Comparison of ENCODE assay signal across 1 cellular context in the genomic region with DNA sequence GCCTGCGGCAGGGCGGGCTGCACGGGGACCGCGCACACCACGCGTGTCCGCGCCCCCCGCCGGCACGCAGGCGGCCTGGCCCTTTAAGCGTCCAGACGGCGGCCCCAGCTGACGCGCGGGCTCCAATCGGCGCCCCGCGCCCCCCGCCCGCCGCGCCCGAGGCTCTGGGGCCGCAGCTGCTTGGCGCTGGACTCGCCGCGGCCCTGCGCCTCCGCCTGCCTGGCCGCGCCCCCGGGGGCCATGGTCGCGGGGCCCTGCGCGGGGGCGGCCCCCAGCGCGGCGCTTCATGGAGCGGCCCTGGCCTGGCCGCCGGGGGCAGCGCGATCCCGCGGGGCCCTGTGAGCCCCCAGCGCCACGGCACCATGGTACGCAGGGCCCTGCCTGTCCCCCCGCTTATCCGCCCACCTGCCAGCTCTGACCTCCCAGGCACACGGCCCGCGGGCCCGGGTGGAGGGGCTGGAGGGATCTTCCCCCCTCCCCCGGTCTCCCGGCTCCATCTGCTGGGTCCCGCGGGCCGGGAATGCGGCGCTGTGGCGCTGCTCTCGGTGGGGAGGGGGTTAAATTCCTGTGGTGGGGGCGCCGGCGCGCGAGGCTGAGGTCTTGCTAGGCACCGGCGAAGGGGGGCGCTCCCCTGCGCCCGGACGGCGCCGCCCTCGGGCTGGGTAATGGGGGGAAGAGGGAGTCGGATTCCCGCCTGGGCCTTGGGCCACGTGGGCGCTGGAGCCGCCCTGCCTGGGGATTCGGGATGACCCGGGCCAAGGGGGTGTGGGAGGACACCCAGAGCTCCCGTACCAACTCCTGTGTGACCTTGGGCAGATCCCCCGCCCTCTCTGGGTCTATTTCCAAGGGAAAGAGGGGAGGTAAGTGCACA.
TF ChIP-seq lines count a peak whose summit lies in the region.

No MANE protein-coding gene starts in this region.

TF ChIP-seq in HepG2, 621 proteins besides CTCF, POLR2A, EP300 and RAD21 (continued from another document and continues in another):
- TF ChIP-seq, protein P1, sequence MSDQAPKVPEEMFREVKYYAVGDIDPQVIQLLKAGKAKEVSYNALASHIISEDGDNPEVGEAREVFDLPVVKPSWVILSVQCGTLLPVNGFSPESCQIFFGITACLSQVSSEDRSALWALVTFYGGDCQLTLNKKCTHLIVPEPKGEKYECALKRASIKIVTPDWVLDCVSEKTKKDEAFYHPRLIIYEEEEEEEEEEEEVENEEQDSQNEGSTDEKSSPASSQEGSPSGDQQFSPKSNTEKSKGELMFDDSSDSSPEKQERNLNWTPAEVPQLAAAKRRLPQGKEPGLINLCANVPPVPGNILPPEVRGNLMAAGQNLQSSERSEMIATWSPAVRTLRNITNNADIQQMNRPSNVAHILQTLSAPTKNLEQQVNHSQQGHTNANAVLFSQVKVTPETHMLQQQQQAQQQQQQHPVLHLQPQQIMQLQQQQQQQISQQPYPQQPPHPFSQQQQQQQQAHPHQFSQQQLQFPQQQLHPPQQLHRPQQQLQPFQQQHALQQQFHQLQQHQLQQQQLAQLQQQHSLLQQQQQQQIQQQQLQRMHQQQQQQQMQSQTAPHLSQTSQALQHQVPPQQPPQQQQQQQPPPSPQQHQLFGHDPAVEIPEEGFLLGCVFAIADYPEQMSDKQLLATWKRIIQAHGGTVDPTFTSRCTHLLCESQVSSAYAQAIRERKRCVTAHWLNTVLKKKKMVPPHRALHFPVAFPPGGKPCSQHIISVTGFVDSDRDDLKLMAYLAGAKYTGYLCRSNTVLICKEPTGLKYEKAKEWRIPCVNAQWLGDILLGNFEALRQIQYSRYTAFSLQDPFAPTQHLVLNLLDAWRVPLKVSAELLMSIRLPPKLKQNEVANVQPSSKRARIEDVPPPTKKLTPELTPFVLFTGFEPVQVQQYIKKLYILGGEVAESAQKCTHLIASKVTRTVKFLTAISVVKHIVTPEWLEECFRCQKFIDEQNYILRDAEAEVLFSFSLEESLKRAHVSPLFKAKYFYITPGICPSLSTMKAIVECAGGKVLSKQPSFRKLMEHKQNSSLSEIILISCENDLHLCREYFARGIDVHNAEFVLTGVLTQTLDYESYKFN (CRISPR knock-in tag; conservative IDR thresholded peaks at IDR 0.05), result 0 out of 2 replicates have a peak, but pooled peaks have one; percentile 24
- TF ChIP-seq HNRNPUL1 (IDR thresholded peaks at IDR 0.05; ENCODE audit: low read depth, low read length) (no peak), ZNF530 (CRISPR knock-in tag; IDR thresholded peaks at IDR 0.05; ENCODE audit: low read depth) (no peak), MEF2D (CRISPR knock-in tag; IDR thresholded peaks at IDR 0.05) (peak; percentile 17; the same call in 1 of the 2 replicates), SAP130 (CRISPR knock-in tag; IDR thresholded peaks at IDR 0.05; ENCODE audit: low read depth) (peak; percentile 42; the same call in 1 of the 2 replicates), ZNF326 (CRISPR knock-in tag; IDR thresholded peaks at IDR 0.05; ENCODE audit: borderline replicate concordance) (no peak), ATF7 (IDR thresholded peaks at IDR 0.05) (no peak), ATF7 (CRISPR knock-in tag; IDR thresholded peaks at IDR 0.05) (0 out of 2 replicates have a peak, but pooled peaks have one; percentile 17), KDM1A (CRISPR knock-in tag; IDR thresholded peaks at IDR 0.05) (peak; percentile 43; the same call in 1 of the 2 replicates), ZNF598 (CRISPR knock-in tag; IDR thresholded peaks at IDR 0.05; ENCODE audit: borderline replicate concordance) (no peak), GFI1 (CRISPR knock-in tag; IDR thresholded peaks at IDR 0.05; ENCODE audit: borderline replicate concordance) (no peak), SOX13 (IDR thresholded peaks at IDR 0.05) (no peak), SOX13 (CRISPR knock-in tag; conservative IDR thresholded peaks at IDR 0.05 in 1 of 2, IDR thresholded peaks at IDR 0.05 in 1 of 2) (0 out of 4 replicates have a peak, but pooled peaks of 1 of the 2 experiments have one; percentile 13), NONO (IDR thresholded peaks at IDR 0.05) (no peak), NONO (CRISPR knock-in tag; conservative IDR thresholded peaks at IDR 0.05) (no peak), TAF15 (IDR thresholded peaks at IDR 0.05; ENCODE audit: low read depth, low read length, poor library complexity, severe bottlenecking) (peak; percentile 54), ZNF790 (CRISPR knock-in tag; IDR thresholded peaks at IDR 0.05; ENCODE audit: borderline replicate concordance) (peak; percentile 20; the same call in 1 of the 2 replicates), PCBP2 (optimal IDR thresholded peaks at IDR 0.05; ENCODE audit: low read depth, low read length, poor library complexity, severe bottlenecking) (no peak), NFKB2 (CRISPR knock-in tag; IDR thresholded peaks at IDR 0.05; ENCODE audit: borderline replicate concordance) (peak; percentile 62; the same call in 1 of the 2 replicates), KDM5B (CRISPR knock-in tag; IDR thresholded peaks at IDR 0.05; ENCODE audit: borderline replicate concordance) (peak; percentile 68; the same call in 1 of the 2 replicates), ZSCAN21 (CRISPR knock-in tag; IDR thresholded peaks at IDR 0.05; ENCODE audit: borderline replicate concordance) (0 out of 2 replicates have a peak, but pooled peaks have one; percentile 55)
- TF ChIP-seq, protein P2, sequence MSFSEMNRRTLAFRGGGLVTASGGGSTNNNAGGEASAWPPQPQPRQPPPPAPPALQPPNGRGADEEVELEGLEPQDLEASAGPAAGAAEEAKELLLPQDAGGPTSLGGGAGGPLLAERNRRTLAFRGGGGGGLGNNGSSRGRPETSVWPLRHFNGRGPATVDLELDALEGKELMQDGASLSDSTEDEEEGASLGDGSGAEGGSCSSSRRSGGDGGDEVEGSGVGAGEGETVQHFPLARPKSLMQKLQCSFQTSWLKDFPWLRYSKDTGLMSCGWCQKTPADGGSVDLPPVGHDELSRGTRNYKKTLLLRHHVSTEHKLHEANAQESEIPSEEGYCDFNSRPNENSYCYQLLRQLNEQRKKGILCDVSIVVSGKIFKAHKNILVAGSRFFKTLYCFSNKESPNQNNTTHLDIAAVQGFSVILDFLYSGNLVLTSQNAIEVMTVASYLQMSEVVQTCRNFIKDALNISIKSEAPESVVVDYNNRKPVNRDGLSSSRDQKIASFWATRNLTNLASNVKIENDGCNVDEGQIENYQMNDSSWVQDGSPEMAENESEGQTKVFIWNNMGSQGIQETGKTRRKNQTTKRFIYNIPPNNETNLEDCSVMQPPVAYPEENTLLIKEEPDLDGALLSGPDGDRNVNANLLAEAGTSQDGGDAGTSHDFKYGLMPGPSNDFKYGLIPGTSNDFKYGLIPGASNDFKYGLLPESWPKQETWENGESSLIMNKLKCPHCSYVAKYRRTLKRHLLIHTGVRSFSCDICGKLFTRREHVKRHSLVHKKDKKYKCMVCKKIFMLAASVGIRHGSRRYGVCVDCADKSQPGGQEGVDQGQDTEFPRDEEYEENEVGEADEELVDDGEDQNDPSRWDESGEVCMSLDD (CRISPR knock-in tag; IDR thresholded peaks at IDR 0.05; ENCODE audit: borderline replicate concordance), result no peak
- TF ChIP-seq, protein P3, sequence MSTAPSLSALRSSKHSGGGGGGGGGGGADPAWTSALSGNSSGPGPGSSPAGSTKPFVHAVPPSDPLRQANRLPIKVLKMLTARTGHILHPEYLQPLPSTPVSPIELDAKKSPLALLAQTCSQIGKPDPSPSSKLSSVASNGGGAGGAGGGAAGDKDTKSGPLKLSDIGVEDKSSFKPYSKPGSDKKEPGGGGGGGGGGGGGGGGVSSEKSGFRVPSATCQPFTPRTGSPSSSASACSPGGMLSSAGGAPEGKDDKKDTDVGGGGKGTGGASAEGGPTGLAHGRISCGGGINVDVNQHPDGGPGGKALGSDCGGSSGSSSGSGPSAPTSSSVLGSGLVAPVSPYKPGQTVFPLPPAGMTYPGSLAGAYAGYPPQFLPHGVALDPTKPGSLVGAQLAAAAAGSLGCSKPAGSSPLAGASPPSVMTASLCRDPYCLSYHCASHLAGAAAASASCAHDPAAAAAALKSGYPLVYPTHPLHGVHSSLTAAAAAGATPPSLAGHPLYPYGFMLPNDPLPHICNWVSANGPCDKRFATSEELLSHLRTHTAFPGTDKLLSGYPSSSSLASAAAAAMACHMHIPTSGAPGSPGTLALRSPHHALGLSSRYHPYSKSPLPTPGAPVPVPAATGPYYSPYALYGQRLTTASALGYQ (CRISPR knock-in tag; IDR thresholded peaks at IDR 0.05), result no peak; the same call in 1 of the 2 replicates
- TF ChIP-seq, protein P4, sequence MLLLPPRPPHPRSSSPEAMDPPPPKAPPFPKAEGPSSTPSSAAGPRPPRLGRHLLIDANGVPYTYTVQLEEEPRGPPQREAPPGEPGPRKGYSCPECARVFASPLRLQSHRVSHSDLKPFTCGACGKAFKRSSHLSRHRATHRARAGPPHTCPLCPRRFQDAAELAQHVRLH (CRISPR knock-in tag; IDR thresholded peaks at IDR 0.05; ENCODE audit: borderline replicate concordance, low read depth), result no peak
- TF ChIP-seq, protein P5, sequence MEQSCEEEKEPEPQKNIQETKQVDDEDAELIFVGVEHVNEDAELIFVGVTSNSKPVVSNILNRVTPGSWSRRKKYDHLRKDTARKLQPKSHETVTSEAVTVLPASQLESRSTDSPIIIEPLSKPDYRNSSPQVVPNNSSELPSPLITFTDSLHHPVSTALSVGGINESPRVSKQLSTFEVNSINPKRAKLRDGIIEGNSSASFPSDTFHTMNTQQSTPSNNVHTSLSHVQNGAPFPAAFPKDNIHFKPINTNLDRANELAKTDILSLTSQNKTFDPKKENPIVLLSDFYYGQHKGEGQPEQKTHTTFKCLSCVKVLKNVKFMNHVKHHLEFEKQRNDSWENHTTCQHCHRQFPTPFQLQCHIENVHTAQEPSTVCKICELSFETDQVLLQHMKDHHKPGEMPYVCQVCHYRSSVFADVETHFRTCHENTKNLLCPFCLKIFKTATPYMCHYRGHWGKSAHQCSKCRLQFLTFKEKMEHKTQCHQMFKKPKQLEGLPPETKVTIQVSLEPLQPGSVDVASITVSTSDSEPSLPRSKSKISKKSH (CRISPR knock-in tag; IDR thresholded peaks at IDR 0.05; ENCODE audit: borderline replicate concordance), result peak; percentile 58; the same call in 1 of the 2 replicates
- TF ChIP-seq, protein P6, sequence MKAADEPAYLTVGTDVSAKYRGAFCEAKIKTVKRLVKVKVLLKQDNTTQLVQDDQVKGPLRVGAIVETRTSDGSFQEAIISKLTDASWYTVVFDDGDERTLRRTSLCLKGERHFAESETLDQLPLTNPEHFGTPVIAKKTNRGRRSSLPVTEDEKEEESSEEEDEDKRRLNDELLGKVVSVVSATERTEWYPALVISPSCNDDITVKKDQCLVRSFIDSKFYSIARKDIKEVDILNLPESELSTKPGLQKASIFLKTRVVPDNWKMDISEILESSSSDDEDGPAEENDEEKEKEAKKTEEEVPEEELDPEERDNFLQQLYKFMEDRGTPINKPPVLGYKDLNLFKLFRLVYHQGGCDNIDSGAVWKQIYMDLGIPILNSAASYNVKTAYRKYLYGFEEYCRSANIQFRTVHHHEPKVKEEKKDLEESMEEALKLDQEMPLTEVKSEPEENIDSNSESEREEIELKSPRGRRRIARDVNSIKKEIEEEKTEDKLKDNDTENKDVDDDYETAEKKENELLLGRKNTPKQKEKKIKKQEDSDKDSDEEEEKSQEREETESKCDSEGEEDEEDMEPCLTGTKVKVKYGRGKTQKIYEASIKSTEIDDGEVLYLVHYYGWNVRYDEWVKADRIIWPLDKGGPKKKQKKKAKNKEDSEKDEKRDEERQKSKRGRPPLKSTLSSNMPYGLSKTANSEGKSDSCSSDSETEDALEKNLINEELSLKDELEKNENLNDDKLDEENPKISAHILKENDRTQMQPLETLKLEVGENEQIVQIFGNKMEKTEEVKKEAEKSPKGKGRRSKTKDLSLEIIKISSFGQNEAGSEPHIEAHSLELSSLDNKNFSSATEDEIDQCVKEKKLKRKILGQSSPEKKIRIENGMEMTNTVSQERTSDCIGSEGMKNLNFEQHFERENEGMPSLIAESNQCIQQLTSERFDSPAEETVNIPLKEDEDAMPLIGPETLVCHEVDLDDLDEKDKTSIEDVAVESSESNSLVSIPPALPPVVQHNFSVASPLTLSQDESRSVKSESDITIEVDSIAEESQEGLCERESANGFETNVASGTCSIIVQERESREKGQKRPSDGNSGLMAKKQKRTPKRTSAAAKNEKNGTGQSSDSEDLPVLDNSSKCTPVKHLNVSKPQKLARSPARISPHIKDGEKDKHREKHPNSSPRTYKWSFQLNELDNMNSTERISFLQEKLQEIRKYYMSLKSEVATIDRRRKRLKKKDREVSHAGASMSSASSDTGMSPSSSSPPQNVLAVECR (CRISPR knock-in tag; IDR thresholded peaks at IDR 0.05; ENCODE audit: borderline replicate concordance), result peak; percentile 24; the same call in 1 of the 2 replicates
- TF ChIP-seq, protein P7, sequence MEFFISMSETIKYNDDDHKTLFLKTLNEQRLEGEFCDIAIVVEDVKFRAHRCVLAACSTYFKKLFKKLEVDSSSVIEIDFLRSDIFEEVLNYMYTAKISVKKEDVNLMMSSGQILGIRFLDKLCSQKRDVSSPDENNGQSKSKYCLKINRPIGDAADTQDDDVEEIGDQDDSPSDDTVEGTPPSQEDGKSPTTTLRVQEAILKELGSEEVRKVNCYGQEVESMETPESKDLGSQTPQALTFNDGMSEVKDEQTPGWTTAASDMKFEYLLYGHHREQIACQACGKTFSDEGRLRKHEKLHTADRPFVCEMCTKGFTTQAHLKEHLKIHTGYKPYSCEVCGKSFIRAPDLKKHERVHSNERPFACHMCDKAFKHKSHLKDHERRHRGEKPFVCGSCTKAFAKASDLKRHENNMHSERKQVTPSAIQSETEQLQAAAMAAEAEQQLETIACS (CRISPR knock-in tag; IDR thresholded peaks at IDR 0.05), result no peak
- TF ChIP-seq, protein P8, sequence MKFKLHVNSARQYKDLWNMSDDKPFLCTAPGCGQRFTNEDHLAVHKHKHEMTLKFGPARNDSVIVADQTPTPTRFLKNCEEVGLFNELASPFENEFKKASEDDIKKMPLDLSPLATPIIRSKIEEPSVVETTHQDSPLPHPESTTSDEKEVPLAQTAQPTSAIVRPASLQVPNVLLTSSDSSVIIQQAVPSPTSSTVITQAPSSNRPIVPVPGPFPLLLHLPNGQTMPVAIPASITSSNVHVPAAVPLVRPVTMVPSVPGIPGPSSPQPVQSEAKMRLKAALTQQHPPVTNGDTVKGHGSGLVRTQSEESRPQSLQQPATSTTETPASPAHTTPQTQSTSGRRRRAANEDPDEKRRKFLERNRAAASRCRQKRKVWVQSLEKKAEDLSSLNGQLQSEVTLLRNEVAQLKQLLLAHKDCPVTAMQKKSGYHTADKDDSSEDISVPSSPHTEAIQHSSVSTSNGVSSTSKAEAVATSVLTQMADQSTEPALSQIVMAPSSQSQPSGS (CRISPR knock-in tag; IDR thresholded peaks at IDR 0.05), result peak; percentile 24; the same call in 1 of the 2 replicates
- TF ChIP-seq, protein P9, sequence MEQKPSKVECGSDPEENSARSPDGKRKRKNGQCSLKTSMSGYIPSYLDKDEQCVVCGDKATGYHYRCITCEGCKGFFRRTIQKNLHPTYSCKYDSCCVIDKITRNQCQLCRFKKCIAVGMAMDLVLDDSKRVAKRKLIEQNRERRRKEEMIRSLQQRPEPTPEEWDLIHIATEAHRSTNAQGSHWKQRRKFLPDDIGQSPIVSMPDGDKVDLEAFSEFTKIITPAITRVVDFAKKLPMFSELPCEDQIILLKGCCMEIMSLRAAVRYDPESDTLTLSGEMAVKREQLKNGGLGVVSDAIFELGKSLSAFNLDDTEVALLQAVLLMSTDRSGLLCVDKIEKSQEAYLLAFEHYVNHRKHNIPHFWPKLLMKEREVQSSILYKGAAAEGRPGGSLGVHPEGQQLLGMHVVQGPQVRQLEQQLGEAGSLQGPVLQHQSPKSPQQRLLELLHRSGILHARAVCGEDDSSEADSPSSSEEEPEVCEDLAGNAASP (CRISPR knock-in tag; IDR thresholded peaks at IDR 0.05; ENCODE audit: borderline replicate concordance), result 0 out of 2 replicates have a peak, but pooled peaks have one; percentile 34
